ENCODE assay signal across 1 cellular context in genomic region chr16:74695450-74696422, GRCh38.
TF ChIP-seq lines count a peak whose summit lies in the region.

No MANE protein-coding gene starts in this region.

TF ChIP-seq in HepG2, 621 proteins besides CTCF, POLR2A, EP300 and RAD21 (continued from another document and continues in another):
- TF ChIP-seq HBP1 (CRISPR knock-in tag; IDR thresholded peaks at IDR 0.05; ENCODE audit: low read depth): 0 out of 2 replicates have a peak, but pooled peaks have one; percentile 56
- no peak for TF ChIP-seq ZNF263 (CRISPR knock-in tag; IDR thresholded peaks at IDR 0.05)
- no peak for TF ChIP-seq ZNF550 (CRISPR knock-in tag; IDR thresholded peaks at IDR 0.05; ENCODE audit: borderline replicate concordance)
- TF ChIP-seq ZNF460 (CRISPR knock-in tag; IDR thresholded peaks at IDR 0.05; ENCODE audit: borderline replicate concordance): no peak
- no peak for TF ChIP-seq IRF9 (CRISPR knock-in tag; IDR thresholded peaks at IDR 0.05; ENCODE audit: borderline replicate concordance)
- TF ChIP-seq ZNF563 (CRISPR knock-in tag; IDR thresholded peaks at IDR 0.05): no peak
- TF ChIP-seq PHF8 (CRISPR knock-in tag; IDR thresholded peaks at IDR 0.05): peak; percentile 72
- TF ChIP-seq HMGXB3 (CRISPR knock-in tag; IDR thresholded peaks at IDR 0.05; ENCODE audit: borderline replicate concordance): peak; percentile 96
- no peak for TF ChIP-seq HHEX (CRISPR knock-in tag; IDR thresholded peaks at IDR 0.05)
- TF ChIP-seq ZXDC (CRISPR knock-in tag; IDR thresholded peaks at IDR 0.05): no peak
- no peak for TF ChIP-seq GABPA (IDR thresholded peaks at IDR 0.05; ENCODE audit: low read depth, low read length)
- TF ChIP-seq GABPA (CRISPR knock-in tag; IDR thresholded peaks at IDR 0.05; ENCODE audit: low read depth): peak; percentile 78
- no peak for TF ChIP-seq TCF12 (IDR thresholded peaks at IDR 0.05)
- no peak for TF ChIP-seq TCF12 (CRISPR knock-in tag; IDR thresholded peaks at IDR 0.05)
- no peak for TF ChIP-seq MEF2D (CRISPR knock-in tag; IDR thresholded peaks at IDR 0.05)
- no peak for TF ChIP-seq RBAK (CRISPR knock-in tag; IDR thresholded peaks at IDR 0.05)
- peak; percentile 89 for TF ChIP-seq ERF (CRISPR knock-in tag; IDR thresholded peaks at IDR 0.05)
- TF ChIP-seq TRIM24 (CRISPR knock-in tag; IDR thresholded peaks at IDR 0.05): no peak
- TF ChIP-seq DMAP1 (CRISPR knock-in tag; IDR thresholded peaks at IDR 0.05): peak; percentile 47; the same call in 1 of the 2 replicates
- no peak for TF ChIP-seq ZMAT3 (CRISPR knock-in tag; conservative IDR thresholded peaks at IDR 0.05)
- no peak for TF ChIP-seq ZNF792 (CRISPR knock-in tag; IDR thresholded peaks at IDR 0.05)
- TF ChIP-seq GATAD2A (CRISPR knock-in tag; IDR thresholded peaks at IDR 0.05): peak; percentile 68
- TF ChIP-seq ZNF496 (CRISPR knock-in tag; IDR thresholded peaks at IDR 0.05; ENCODE audit: insufficient replicate concordance): no peak
- TF ChIP-seq ZFP62 (CRISPR knock-in tag; IDR thresholded peaks at IDR 0.05): no peak
- TF ChIP-seq ZNF720 (CRISPR knock-in tag; IDR thresholded peaks at IDR 0.05): no peak
- no peak; the same call in 1 of the 2 replicates for TF ChIP-seq ZKSCAN8 (CRISPR knock-in tag; IDR thresholded peaks at IDR 0.05; ENCODE audit: borderline replicate concordance)
- TF ChIP-seq MLXIP (CRISPR knock-in tag; IDR thresholded peaks at IDR 0.05; ENCODE audit: borderline replicate concordance): no peak
- TF ChIP-seq HNF4A (CRISPR knock-in tag; IDR thresholded peaks at IDR 0.05): no peak
- TF ChIP-seq ZGPAT (CRISPR knock-in tag; IDR thresholded peaks at IDR 0.05): peak; percentile 73
- no peak for TF ChIP-seq E2F5 (CRISPR knock-in tag; conservative IDR thresholded peaks at IDR 0.05)
- TF ChIP-seq KDM2A (CRISPR knock-in tag; IDR thresholded peaks at IDR 0.05; ENCODE audit: borderline replicate concordance, low read depth): peak; percentile 76
- peak; percentile 57; the same call in 1 of the 2 replicates for TF ChIP-seq SPEN (CRISPR knock-in tag; IDR thresholded peaks at IDR 0.05; ENCODE audit: low read depth)
- peak; percentile 24; the same call in 1 of the 2 replicates for TF ChIP-seq ZBTB33 (CRISPR knock-in tag; IDR thresholded peaks at IDR 0.05)
- TF ChIP-seq ZHX2 (IDR thresholded peaks at IDR 0.05; ENCODE audit: low read depth): peak; percentile 44; the same call in 1 of the 2 replicates
- no peak for TF ChIP-seq ZHX2 (CRISPR knock-in tag; IDR thresholded peaks at IDR 0.05; ENCODE audit: borderline replicate concordance)
- no peak for TF ChIP-seq SCMH1 (CRISPR knock-in tag; IDR thresholded peaks at IDR 0.05; ENCODE audit: borderline replicate concordance)
